16 cellular contexts compared by ENCODE assay signal in the genomic region with DNA sequence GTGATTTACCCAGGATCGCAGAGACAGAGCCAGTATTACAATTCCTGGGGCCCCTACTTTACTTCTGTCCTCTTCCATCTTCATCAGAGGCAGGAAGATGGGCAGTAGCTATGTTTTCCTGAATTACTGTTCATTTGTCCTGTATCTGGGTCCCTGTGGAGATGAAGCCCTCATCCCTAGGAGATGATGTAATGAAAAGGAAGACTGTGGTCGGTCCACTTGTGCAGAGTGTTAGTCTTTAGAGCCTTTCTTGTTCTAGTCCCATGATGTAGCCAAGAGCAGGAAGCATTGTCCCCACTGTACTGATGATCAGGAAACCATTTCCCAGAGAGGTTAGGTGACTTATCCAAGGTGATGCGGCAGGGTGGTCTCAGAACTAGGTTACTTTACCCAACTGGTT. TPM values are rescaled to one million over a fixed set of nuclear protein-coding genes. Genes with fewer than 3 reads are reported as not detected.
A peak's percentile ranks its signal among the peaks of the same experiment; 100 is the strongest.
DNase-seq lines count a peak whose midpoint lies in the region; ATAC-seq, FAIRE-seq and TF ChIP-seq lines count a peak whose summit lies in the region.
"Had no signal": no experiment of that assay in that cellular context is flagged by ENCODE, and none has a peak within 500 bp of the region (broad histone marks: within the 10 kb centered on the region; RNA-seq: fewer than 3 reads in every experiment).

No MANE protein-coding gene starts in this region.

- CTCF ChIA-PET in A549 (lab: Yijun Ruan, JAX) = interaction anchor here (1.4 to 32.3 kb wide), 7 partner anchors 11 to 214 kb away, joined by 4 to 529 read pairs (median 14); no protein-coding TSS in a partner anchor

- H3K27ac Mint-ChIP-seq in glutamatergic neuron (ENCODE audit: unreplicated experiment) (no peak overlapping the region), T-helper 17 cell (no peak overlapping the region)
- H3K27ac Mint-ChIP-seq: activated T-cell treated with anti-CD3 and anti-CD28 coated beads, Interleukin-2, amount 50 U/mL, for 24 hours had no signal

- H3K27ac ChIP-seq in A549 (no peak overlapping the region), adrenal gland (peak overlapping the region in 3 of 5 donors; percentile 78 to 93 (median 92)), rectal smooth muscle tissue (ENCODE audit: low read depth, low read length) (peak overlapping the region; percentile 98)
- H3K27ac ChIP-seq: SK-N-MC had no signal

- H3K4me3 ChIP-seq in A549 = no peak overlapping the region
- peak overlapping the region in 1 of 4 donors; percentile 97 for H3K4me3 ChIP-seq in adrenal gland
- peak overlapping the region; percentile 99 for H3K4me3 ChIP-seq in rectal smooth muscle tissue (ENCODE audit: low read length)
- H3K4me3 ChIP-seq: SK-N-MC had no signal

- TF ChIP-seq POLR2A in A549 (IDR thresholded peaks at IDR 0.05; ENCODE audit: low read length) = no peak
- no peak for TF ChIP-seq POLR2A in adrenal gland (IDR thresholded peaks at IDR 0.05)

- H3K4me3 Mint-ChIP-seq in glutamatergic neuron (ENCODE audit: unreplicated experiment) = peak overlapping the region; percentile 32
- H3K4me3 Mint-ChIP-seq in T-helper 17 cell = no peak overlapping the region
- H3K4me3 Mint-ChIP-seq: activated T-cell treated with anti-CD3 and anti-CD28 coated beads, Interleukin-2, amount 50 U/mL, for 24 hours had no signal

- H3K27me3 Mint-ChIP-seq in glutamatergic neuron (ENCODE audit: unreplicated experiment) (peaks cover 28% of the 10 kb centered on the region), T-helper 17 cell (peaks cover 62% of the 10 kb centered on the region)

- TF ChIP-seq EP300 in A549 (IDR thresholded peaks at IDR 0.05) = no peak

- 97% methylated on average over 3 of the region's 3 CpGs for WGBS in A549 (ENCODE audit: missing lambda C conversion rate)
- WGBS in adrenal gland, 4 donors = 74 to 90% (median 85%) methylated on average over 3 of the region's 3 CpGs

- no peak for TF ChIP-seq RAD21 in A549 (conservative IDR thresholded peaks at IDR 0.05 in 1 of 2, IDR thresholded peaks at IDR 0.05 in 1 of 2)

- no peak for ATAC-seq in A549
- no peak for ATAC-seq in T-helper 17 cell
- no peak for ATAC-seq in GM19395 (IDR thresholded peaks at IDR 0.05; ENCODE audit: unreplicated experiment)
- no peak for ATAC-seq in HG02763 (IDR thresholded peaks at IDR 0.05; ENCODE audit: unreplicated experiment)
- ATAC-seq: naive thymus-derived CD4-positive, alpha-beta T cell had no signal

- no peak for DNase-seq in A549 (ENCODE audit: low read depth in 1 of 2, low spot score in 1 of 2)
- DNase-seq in adrenal gland = no peak
- no peak for DNase-seq in glutamatergic neuron
- no peak for DNase-seq in Kasumi-1 (lab: John Stamatoyannopoulos, UW)
- DNase-seq in T-helper 17 cell = no peak
- DNase-seq: activated CD4-positive, CD25-positive, alpha-beta regulatory T cell treated with anti-CD3 and anti-CD28 coated beads, Interleukin-2, amount 50 U/mL, for 72 hours; activated T-cell treated with anti-CD3 and anti-CD28 coated beads, Interleukin-2, amount 50 U/mL, for 24 hours; KBM-7; naive thymus-derived CD4-positive, alpha-beta T cell; NCI-H1694 treated with DMSO at 0.1 percent for 48 hours; small intestine had no signal

- 0 out of 3 replicates have a peak overlapping the region, but pooled peaks have one; percentile 93 for H3K4me2 ChIP-seq in A549

- H3K9me3 ChIP-seq in A549 = no peaks in the 10 kb centered on the region
- H3K9me3 ChIP-seq in adrenal gland (replicated peaks in 1 of 3) = no peaks in the 10 kb centered on the region
- no peaks in the 10 kb centered on the region for H3K9me3 ChIP-seq in T-helper 17 cell (ENCODE audit: control insufficient read depth, low read length, poor library complexity, severe bottlenecking)

- H3K4me1 ChIP-seq in A549 (peaks cover 21% of the 10 kb centered on the region), adrenal gland (replicated peaks in 1 of 2) (peaks cover 39 to 77% of the 10 kb centered on the region in 2 donors), rectal smooth muscle tissue (ENCODE audit: control insufficient read depth, insufficient read depth, low read length) (peaks cover 66% of the 10 kb centered on the region)

- TF ChIP-seq CTCF in A549 (IDR thresholded peaks at IDR 0.05) = no peak
- TF ChIP-seq CTCF in adrenal gland (IDR thresholded peaks at IDR 0.05) = no peak
- no peak for TF ChIP-seq CTCF in glutamatergic neuron (IDR thresholded peaks at IDR 0.05; ENCODE audit: partially characterized antibody, unreplicated experiment)

- H3K4me1 Mint-ChIP-seq in glutamatergic neuron (ENCODE audit: low read depth, unreplicated experiment) (peaks cover 46% of the 10 kb centered on the region), T-helper 17 cell (peaks cover 15% of the 10 kb centered on the region)

- no peaks in the 10 kb centered on the region for H3K27me3 ChIP-seq in adrenal gland
- H3K27me3 ChIP-seq in rectal smooth muscle tissue (ENCODE audit: control insufficient read depth, insufficient read depth, low read length) = no peaks in the 10 kb centered on the region

- peak overlapping the region; percentile 56 for H3K9ac ChIP-seq in rectal smooth muscle tissue (ENCODE audit: low read length)

- FAIRE-seq in A549 (lab: Jason Lieb, UNC) = no peak
- FAIRE-seq: small intestine, urothelium cell line had no signal

- POLR2A ChIA-PET in A549 (lab: Yijun Ruan, JAX) = no interaction called here

- H3K36me3 Mint-ChIP-seq in glutamatergic neuron (ENCODE audit: unreplicated experiment) (peaks cover 7% of the 10 kb centered on the region), T-helper 17 cell (ENCODE audit: low read depth) (peaks cover 13% of the 10 kb centered on the region)

- intact Hi-C loops in adrenal gland (cut with DNase I) = no loop called here

- H3K36me3 ChIP-seq in adrenal gland (replicated peaks in 1 of 2) (no peaks in the 10 kb centered on the region), rectal smooth muscle tissue (ENCODE audit: control insufficient read depth, insufficient read depth, low read length) (no peaks in the 10 kb centered on the region)

- H3K9me3 Mint-ChIP-seq in glutamatergic neuron (ENCODE audit: unreplicated experiment) = peaks cover 20% of the 10 kb centered on the region
- H3K9me3 Mint-ChIP-seq: activated T-cell treated with anti-CD3 and anti-CD28 coated beads, Interleukin-2, amount 50 U/mL, for 24 hours; naive thymus-derived CD4-positive, alpha-beta T cell had no signal

TF ChIP-seq in A549, 52 proteins besides CTCF, POLR2A, EP300 and RAD21:
- no peak for TF ChIP-seq RNF2 (IDR thresholded peaks at IDR 0.05; ENCODE audit: borderline replicate concordance, low read depth)

RNA-seq across cellular contexts. Expression of a gene that starts 2.6 kb away (rescaled TPM):
- polyA plus RNA-seq in A549 (2011; rRNA removed) (173 and 185 TPM in 2 replicates), A549 (2017; fragmentation: RNase III; extraction: RNeasy Plus Mini Kit Qiagen cat#74134 plus additional on column Dnase treatment) (109 to 122 TPM (median 116 TPM) in 3 replicates), adrenal gland (100 to 1,000 TPM in 2 of 3 donors, 10 to 100 TPM in 1; 66.3 to 244 (median 139) TPM)
- 110 and 132 TPM in 2 replicates for polyA plus RNA-seq in A549 (2012; cell fraction: cytosol; rRNA removed)
- polyA plus RNA-seq in A549 (2012; cell fraction: nucleus; rRNA removed) = 115 and 147 TPM in 2 replicates
- 85.5 and 116 TPM in 2 replicates for polyA minus RNA-seq in A549 (2011; rRNA and poly(A)+ RNA removed)
- total RNA-seq in adrenal gland (100 to 1,000 TPM; 165 to 461 (median 322) TPM), glutamatergic neuron (ENCODE audit: unreplicated experiment) (17.6 TPM), T-helper 17 cell (10 to 100 TPM in 1 of 2 donors, 1 to 10 TPM in 1; 2.4 to 28.0 TPM)

Comparison
In these comparisons a context has a peak if more than half of its experiments do, and no peak if none do; other contexts are left out.
1. H3K27ac ChIP-seq: peak in adrenal gland (3 of 5) and rectal smooth muscle tissue (single experiment); none in A549 (0 of 2).